ENCODE assay signal across 12 cellular contexts in the genomic region with DNA sequence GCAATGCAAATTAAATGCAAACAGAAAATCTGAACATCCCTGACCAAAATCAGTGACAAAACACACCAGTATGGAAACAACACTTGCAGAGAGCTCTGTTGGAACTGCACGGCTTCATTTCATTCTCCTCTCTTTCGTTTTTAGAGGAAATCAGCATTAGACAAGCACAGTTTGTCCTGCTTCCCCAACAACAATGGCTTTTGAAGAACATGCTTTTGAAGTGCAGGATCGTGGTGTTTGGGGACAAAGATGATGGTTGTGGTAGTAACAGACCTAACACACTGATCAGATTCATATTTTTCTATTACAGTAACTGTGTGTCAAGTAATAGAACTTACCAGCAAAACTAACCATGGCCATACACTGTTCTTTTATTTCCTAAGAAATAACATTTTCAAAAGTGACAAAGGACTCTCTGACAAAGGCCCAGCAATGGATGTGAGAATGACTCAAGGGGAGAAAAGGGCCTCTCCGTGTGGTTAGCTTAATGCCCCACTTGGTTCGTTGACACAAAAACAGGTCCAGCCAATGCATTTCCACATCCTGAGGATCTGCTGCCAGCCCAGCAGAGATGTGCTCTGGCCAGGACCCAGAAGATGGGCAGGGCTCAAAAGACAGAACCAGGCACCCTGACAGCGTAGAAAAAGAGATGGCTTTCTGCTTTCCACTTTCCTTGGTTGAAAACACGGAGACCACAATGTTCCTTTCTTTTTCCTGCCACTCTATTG.
DNase-seq lines count a peak whose midpoint lies in the region; ATAC-seq and TF ChIP-seq lines count a peak whose summit lies in the region.
"Had no signal": no experiment of that assay in that cellular context is flagged by ENCODE, and none has a peak within 500 bp of the region (broad histone marks: within the 10 kb centered on the region; RNA-seq: fewer than 3 reads in every experiment).

No MANE protein-coding gene starts in this region.

- peaks cover 83% of the 10 kb centered on the region for H3K4me1 ChIP-seq in parathyroid adenoma
- no peaks in the 10 kb centered on the region for H3K4me1 ChIP-seq in spleen
- H3K4me1 ChIP-seq: breast epithelium had no signal

- peak overlapping the region; percentile 8 for H3K27ac Mint-ChIP-seq in CD4-positive, alpha-beta T cell
- H3K27ac Mint-ChIP-seq in HFFc6 = peak overlapping the region; percentile 40
- peak overlapping the region; percentile 36 for H3K27ac Mint-ChIP-seq in chondrocyte (ENCODE audit: unreplicated experiment)

- H3K79me2 ChIP-seq in parathyroid adenoma = peaks cover 3% of the 10 kb centered on the region

- H3K27me3 ChIP-seq in CD4-positive, alpha-beta T cell (ENCODE audit: control insufficient read depth, insufficient read depth, low read length) = no peaks in the 10 kb centered on the region
- no peaks in the 10 kb centered on the region for H3K27me3 ChIP-seq in parathyroid adenoma (ENCODE audit: control insufficient read depth, insufficient read depth, low read length)
- H3K27me3 ChIP-seq in spleen (replicated peaks in 1 of 7) = no peaks in the 10 kb centered on the region
- H3K27me3 ChIP-seq: breast epithelium, testis had no signal

- peak overlapping the region; percentile 0 for H3K4me2 ChIP-seq in parathyroid adenoma (ENCODE audit: low read length)

- H3K4me3 Mint-ChIP-seq in CD4-positive, alpha-beta T cell = no peak overlapping the region
- H3K4me3 Mint-ChIP-seq in HFFc6 (peak overlapping the region; percentile 40; the same call in 1 of the 2 replicates), chondrocyte (ENCODE audit: unreplicated experiment) (no peak overlapping the region)

- H3K4me3 ChIP-seq in parathyroid adenoma (ENCODE audit: low read depth, low read length) (no peak overlapping the region), spleen (no peak overlapping the region)
- H3K4me3 ChIP-seq: breast epithelium, testis had no signal

- H3K27ac ChIP-seq in CD4-positive, alpha-beta T cell (ENCODE audit: low read depth, low read length) = no peak overlapping the region
- H3K27ac ChIP-seq in parathyroid adenoma (peak overlapping the region; percentile 99), spleen (peak overlapping the region in 1 of 8 donors; percentile 3)

- no peak for TF ChIP-seq POLR2A in spleen (IDR thresholded peaks at IDR 0.05)

- H3K9ac ChIP-seq in parathyroid adenoma = no peak overlapping the region

- WGBS in spleen, 5 donors = 44 to 54% (median 48%) methylated on average over 7 of the region's 7 CpGs

- H3K27me3 Mint-ChIP-seq in CD4-positive, alpha-beta T cell = no peaks in the 10 kb centered on the region
- H3K27me3 Mint-ChIP-seq in HFFc6 (ENCODE audit: insufficient read depth) = no peaks in the 10 kb centered on the region; the same call in none of the 2 replicates
- no peaks in the 10 kb centered on the region for H3K27me3 Mint-ChIP-seq in chondrocyte (ENCODE audit: low read depth)

- POLR2A ChIA-PET in CD4-positive, alpha-beta T cell (lab: Charles Lee) = interaction anchor here (1.2 kb wide), 1 partner anchor 84 kb away, joined by 3 read pairs; a partner anchor contains a TSS

- H3K36me3 ChIP-seq in parathyroid adenoma (ENCODE audit: control insufficient read depth, insufficient read depth, low read length) (no peaks in the 10 kb centered on the region), spleen (no peaks in the 10 kb centered on the region)
- H3K36me3 ChIP-seq: breast epithelium had no signal

- no peaks in the 10 kb centered on the region for H3K36me3 Mint-ChIP-seq in CD4-positive, alpha-beta T cell (ENCODE audit: low read depth)
- H3K36me3 Mint-ChIP-seq in HFFc6 (ENCODE audit: low read depth) (no peaks in the 10 kb centered on the region), chondrocyte (ENCODE audit: low read depth) (no peaks in the 10 kb centered on the region)

- no peaks in the 10 kb centered on the region for H3K9me3 Mint-ChIP-seq in CD4-positive, alpha-beta T cell
- H3K9me3 Mint-ChIP-seq in HFFc6 (no peaks in the 10 kb centered on the region), chondrocyte (ENCODE audit: low read depth) (no peaks in the 10 kb centered on the region)

- peaks cover 2% of the 10 kb centered on the region for H3K4me1 Mint-ChIP-seq in CD4-positive, alpha-beta T cell (ENCODE audit: low read depth)
- H3K4me1 Mint-ChIP-seq in HFFc6 (ENCODE audit: low read depth) = peaks cover 62% of the 10 kb centered on the region
- peaks cover 48% of the 10 kb centered on the region for H3K4me1 Mint-ChIP-seq in chondrocyte (ENCODE audit: low read depth)

- no peaks in the 10 kb centered on the region for H3K9me3 ChIP-seq in CD4-positive, alpha-beta T cell (ENCODE audit: control insufficient read depth, low read length)
- no peaks in the 10 kb centered on the region for H3K9me3 ChIP-seq in parathyroid adenoma (ENCODE audit: control insufficient read depth, low read length)
- H3K9me3 ChIP-seq in spleen = no peaks in the 10 kb centered on the region
- H3K9me3 ChIP-seq: breast epithelium, testis had no signal

- H2AFZ ChIP-seq in parathyroid adenoma = peak overlapping the region; percentile 40

- TF ChIP-seq CTCF in CD4-positive, alpha-beta T cell (IDR thresholded peaks at IDR 0.05) = no peak
- TF ChIP-seq CTCF in HFFc6 (IDR thresholded peaks at IDR 0.05) = no peak
- TF ChIP-seq CTCF in chondrocyte (IDR thresholded peaks at IDR 0.05) = no peak
- no peak for TF ChIP-seq CTCF in parathyroid adenoma (IDR thresholded peaks at IDR 0.05)
- no peak for TF ChIP-seq CTCF in spleen (IDR thresholded peaks at IDR 0.05 in 8 of 11, conservative IDR thresholded peaks at IDR 0.05 in 3 of 11)

- CTCF ChIA-PET in CD4-positive, alpha-beta T cell (lab: Charles Lee) = no interaction called here

- intact Hi-C loops in CD4-positive, alpha-beta T cell (cut with DNase I, micrococcal nuclease) = no loop called here
- intact Hi-C loops in spleen (cut with DNase I; ENCODE audit: low total_unique reads) = no loop called here

- DNase-seq in CD4-positive, alpha-beta T cell = no peak
- DNase-seq in HFFc6 = no peak
- DNase-seq in chondrocyte (ENCODE audit: low spot score) = no peak
- DNase-seq in DMS79 treated with DMSO at 0.1 percent for 48 hours (lab: John Stamatoyannopoulos, UW) = no peak
- DNase-seq in spleen = no peak
- DNase-seq: NCI-H1048, NCI-H526 treated with DMSO at 0.1 percent for 48 hours, testis had no signal

- ATAC-seq in CD4-positive, alpha-beta T cell (ENCODE audit: poor library complexity) = no peak
- ATAC-seq in HG02973 (IDR thresholded peaks at IDR 0.05; ENCODE audit: unreplicated experiment) (no peak), GM19324 (IDR thresholded peaks at IDR 0.05; ENCODE audit: low FRiP score, unreplicated experiment) (no peak)
